8 cellular contexts compared by ENCODE assay signal in genomic region chr10:71836594-71836970, GRCh38. TPM values are rescaled to one million over a fixed set of nuclear protein-coding genes. Genes with fewer than 3 reads are reported as not detected.
A peak's percentile ranks its signal among the peaks of the same experiment; 100 is the strongest.
DNase-seq lines count a peak whose midpoint lies in the region; ATAC-seq lines count a peak whose summit lies in the region.

No MANE protein-coding gene starts in this region.

- no peak overlapping the region for H2AFZ ChIP-seq in trophoblast cell (ENCODE audit: insufficient read depth, low read length, poor library complexity)

- peak overlapping the region; percentile 35 for H2AK5ac ChIP-seq in trophoblast cell (ENCODE audit: low read length)

- no CpG with 5 or more reads among the region's 4 CpGs for WGBS in trophoblast cell (ENCODE audit: extremely low coverage, insufficient coverage, insufficient read length)

- H3K9ac ChIP-seq in trophoblast cell (ENCODE audit: low read length), result no peak overlapping the region

- DNase-seq in dermis blood vessel endothelial cell (peak; percentile 87), trophoblast cell (peak in 1 of 2 donors; percentile 36), dedifferentiated amniotic fluid mesenchymal stem cell (ENCODE audit: extremely low spot score) (no peak), NCI-H69 (lab: John Stamatoyannopoulos, UW) (no peak), mucosa of gallbladder (ENCODE audit: low spot score) (no peak)
- no peak for DNase-seq in activated CD4-positive, alpha-beta T cell treated with anti-CD3 and anti-CD28 coated beads, Interleukin-2, amount 50 U/mL, for 1 hour

- H3K27ac ChIP-seq in trophoblast cell (ENCODE audit: low read depth, low read length), result peak overlapping the region; percentile 2

- peak overlapping the region; percentile 12 for H4K91ac ChIP-seq in trophoblast cell (ENCODE audit: low read depth, low read length)

- H2BK12ac ChIP-seq in trophoblast cell (ENCODE audit: low read length), result peak overlapping the region; percentile 67

- H3K23ac ChIP-seq in trophoblast cell (ENCODE audit: low read length), result no peak overlapping the region

- peak overlapping the region; percentile 29 for H3K14ac ChIP-seq in trophoblast cell (ENCODE audit: low read length)

- H3K4me1 ChIP-seq in trophoblast cell (ENCODE audit: control insufficient read depth in 1 of 2, insufficient read depth in 2 of 2, low read length in 2 of 2), result peaks cover 46 to 52% of the 10 kb centered on the region in 2 experiments

- no peak overlapping the region for H4K8ac ChIP-seq in trophoblast cell (ENCODE audit: low read depth, low read length)

- H3K79me2 ChIP-seq in trophoblast cell (ENCODE audit: control insufficient read depth, insufficient read depth, low read length, poor library complexity), result peaks cover 24% of the 10 kb centered on the region

- H3K9me3 ChIP-seq in trophoblast cell (ENCODE audit: insufficient read depth, low read depth, low read length), result no peaks in the 10 kb centered on the region

- no peak overlapping the region for H3K18ac ChIP-seq in trophoblast cell (ENCODE audit: low read length)

- H2BK120ac ChIP-seq in trophoblast cell (ENCODE audit: insufficient read depth, low read length, poor library complexity), result no peak overlapping the region

- peak overlapping the region; percentile 12 for H2BK5ac ChIP-seq in trophoblast cell (ENCODE audit: low read depth, low read length, poor library complexity)

- H3K4me2 ChIP-seq in trophoblast cell (ENCODE audit: low read length), result no peak overlapping the region

- peaks cover 16% of the 10 kb centered on the region for H3K79me1 ChIP-seq in trophoblast cell (ENCODE audit: low read length)

- no peak overlapping the region for H3K4me3 ChIP-seq in trophoblast cell (ENCODE audit: low read depth, low read length)

- peak; percentile 6 for ATAC-seq in GM18873 (IDR thresholded peaks at IDR 0.05; ENCODE audit: low FRiP score, unreplicated experiment)
- ATAC-seq in HG03066 (IDR thresholded peaks at IDR 0.05; ENCODE audit: low read depth, unreplicated experiment), result peak; percentile 19

- H4K12ac ChIP-seq in trophoblast cell (ENCODE audit: low read depth, low read length), result no peak overlapping the region

- peak overlapping the region; percentile 87 for H3K4ac ChIP-seq in trophoblast cell (ENCODE audit: low read depth, low read length)

- H3K27me3 ChIP-seq in trophoblast cell (ENCODE audit: insufficient read depth, low read length), result no peaks in the 10 kb centered on the region

- peaks cover 13 to 16% of the 10 kb centered on the region in 2 experiments for H3K36me3 ChIP-seq in trophoblast cell (ENCODE audit: control insufficient read depth in 1 of 2, insufficient read depth in 2 of 2, low read length in 2 of 2)

RNA-seq across cellular contexts. Expression of gene PSAP, which starts 14.5 kb away (rescaled TPM):
- total RNA-seq in dermis blood vessel endothelial cell (763 and 907 TPM in 2 replicates), mucosa of gallbladder (1,332 TPM)
- 532 and 555 TPM in 2 replicates for polyA plus RNA-seq in trophoblast cell (2013)
